Comparison of ENCODE assay signal across 8 cellular contexts in the genomic region with DNA sequence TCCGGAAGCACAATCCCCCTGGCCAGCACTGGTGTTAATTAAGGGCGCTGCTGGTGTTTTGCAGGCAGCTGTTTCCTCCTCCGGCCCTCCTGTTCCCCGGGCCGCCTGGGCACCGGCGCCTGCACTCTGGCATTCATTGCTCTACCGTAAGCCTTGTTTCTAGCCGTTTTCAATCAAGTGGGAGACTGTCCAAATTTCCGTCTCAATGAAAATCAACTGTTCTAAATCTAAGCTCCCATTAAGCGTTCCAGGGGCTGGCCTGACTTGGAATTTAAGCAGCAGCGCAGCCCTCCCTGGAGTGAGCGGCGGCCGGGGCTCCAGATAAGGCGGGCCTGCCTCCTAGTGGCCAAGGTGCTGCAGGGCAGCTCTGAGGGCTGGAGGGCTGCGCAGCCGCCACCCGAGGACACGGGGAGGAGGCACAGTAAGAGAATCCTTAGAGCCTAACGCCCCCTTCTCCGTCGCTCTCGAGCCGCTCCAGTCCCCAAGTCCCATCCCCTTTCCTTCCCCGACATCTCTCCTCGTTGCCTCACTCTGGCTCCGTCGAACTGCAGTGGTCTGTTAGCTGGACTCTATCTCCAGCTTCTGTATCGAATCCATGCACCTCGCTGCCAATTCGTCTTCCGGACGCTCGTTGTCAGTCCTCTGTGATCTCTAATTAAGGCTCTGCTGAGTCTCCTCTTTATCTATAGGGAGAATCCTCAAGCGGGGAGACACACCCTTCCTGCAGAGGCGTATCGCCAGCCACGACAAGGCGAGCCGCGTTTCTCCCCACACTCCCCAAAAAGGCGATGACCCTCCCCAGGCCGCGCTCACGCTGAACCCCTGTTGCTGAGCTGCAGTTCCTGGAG. TPM values are rescaled to one million over a fixed set of nuclear protein-coding genes. Genes with fewer than 3 reads are reported as not detected.
A peak's percentile ranks its signal among the peaks of the same experiment; 100 is the strongest.
DNase-seq lines count a peak whose midpoint lies in the region; ATAC-seq and TF ChIP-seq lines count a peak whose summit lies in the region.

No MANE protein-coding gene starts in this region.

- peak overlapping the region in 1 of 2 donors; percentile 47 for H3K9ac ChIP-seq in liver (ENCODE audit: low read depth in 1 of 2, low read length in 2 of 2)

- H3K9me3 ChIP-seq in liver (ENCODE audit: control insufficient read depth in 4 of 4, low read length in 3 of 4) = no peaks in the 10 kb centered on the region

- DNase-seq in AG09319 (ENCODE audit: extremely low read depth, low read depth) (peak; percentile 66), NCI-H446 treated with DMSO at 0.1 percent for 48 hours (lab: John Stamatoyannopoulos, UW) (peak; percentile 78), dermis blood vessel endothelial cell (peak; percentile 98)
- DNase-seq in activated CD4-positive, alpha-beta T cell treated with anti-CD3 and anti-CD28 coated beads, Interleukin-2, amount 50 U/mL, for 1 hour = peak; percentile 89
- DNase-seq in stimulated activated CD4-positive, alpha-beta T cell treated with anti-CD3 and anti-CD28 coated beads, Interleukin-2, amount 100 ng/mL, for 48 hours = peak; percentile 84 to 86

- peak overlapping the region; percentile 48 to 60 (median 57) for H3K4me3 ChIP-seq in liver (ENCODE audit: low read depth in 1 of 3, low read length in 3 of 3)

- no peaks in the 10 kb centered on the region for H3K36me3 ChIP-seq in liver (ENCODE audit: control insufficient read depth in 4 of 4, insufficient read depth in 3 of 4, low read depth in 1 of 4, low read length in 3 of 4)

- TF ChIP-seq RAD21 in liver (IDR thresholded peaks at IDR 0.05) = peak; percentile 93 to 94

- H3K4me1 ChIP-seq in liver (ENCODE audit: control insufficient read depth in 4 of 4, insufficient read depth in 4 of 4, low read length in 3 of 4) = peaks cover 0 to 21% (median 11%) of the 10 kb centered on the region in 4 donors

- no peak overlapping the region for H3K27ac ChIP-seq in liver (ENCODE audit: low read depth in 1 of 2, low read length in 2 of 2)

- no peaks in the 10 kb centered on the region for H3K27me3 ChIP-seq in liver (ENCODE audit: control insufficient read depth in 4 of 4, insufficient read depth in 4 of 4, low read length in 3 of 4)

- TF ChIP-seq CTCF in AG09319 (IDR thresholded peaks at IDR 0.05; ENCODE audit: low read depth, low read length) (peak; percentile 99), liver (IDR thresholded peaks at IDR 0.05; ENCODE audit: low read depth, low read length, missing input control) (peak; percentile 90)

- ATAC-seq in GM18868 (IDR thresholded peaks at IDR 0.05; ENCODE audit: unreplicated experiment) (peak; percentile 99), HG03139 (IDR thresholded peaks at IDR 0.05; ENCODE audit: unreplicated experiment) (peak; percentile 98)

- 6% methylated on average over 46 of the region's 46 CpGs for WGBS in liver

TF ChIP-seq in liver, 16 proteins besides CTCF, POLR2A, EP300 and RAD21:
- TF ChIP-seq RXRA (IDR thresholded peaks at IDR 0.05) (peak in 1 of 2 donors; percentile 26), GABPA (IDR thresholded peaks at IDR 0.05 in 1 of 2, conservative IDR thresholded peaks at IDR 0.05 in 1 of 2) (no peak), YY1 (IDR thresholded peaks at IDR 0.05) (no peak), ATF3 (IDR thresholded peaks at IDR 0.05) (no peak), FOXA2 (IDR thresholded peaks at IDR 0.05) (no peak), HNF4A (conservative IDR thresholded peaks at IDR 0.05) (no peak), JUND (IDR thresholded peaks at IDR 0.05) (no peak)

RNA-seq across cellular contexts. Expression of gene LRRC8D, which starts 57.8 kb away (rescaled TPM):
- total RNA-seq in dermis blood vessel endothelial cell = 18.5 and 22.4 TPM in 2 replicates
- total RNA-seq in liver = 10 to 100 TPM; 17.1 to 17.4 TPM
- 10 to 100 TPM in 1 of 2 donors, 1 to 10 TPM in 1; 7.1 to 11.7 TPM for polyA plus RNA-seq in liver
